1 cellular context compared by ENCODE assay signal in the genomic region with DNA sequence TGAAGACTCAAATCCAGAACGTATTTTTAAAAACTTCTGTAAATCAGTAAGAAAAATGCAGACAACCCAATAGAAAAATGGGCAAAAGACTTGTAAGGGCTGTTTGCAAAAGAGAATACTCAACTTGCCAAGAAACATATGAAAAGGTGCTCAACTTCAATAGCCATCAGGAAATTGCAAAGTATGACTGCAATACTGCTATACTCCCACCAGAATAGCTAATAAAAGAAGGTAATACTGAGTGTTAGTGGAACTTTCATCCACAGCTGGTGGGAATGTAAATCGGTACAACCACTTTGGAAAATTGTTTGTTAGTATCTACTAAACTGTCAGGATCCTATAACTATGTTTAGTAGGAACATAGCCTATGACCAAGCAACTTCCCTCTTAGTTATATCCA.
TF ChIP-seq lines count a peak whose summit lies in the region.

No MANE protein-coding gene starts in this region.

TF ChIP-seq in HEK293, 187 proteins besides CTCF, POLR2A, EP300 and RAD21 (continued from another document):
- TF ChIP-seq, protein P1, sequence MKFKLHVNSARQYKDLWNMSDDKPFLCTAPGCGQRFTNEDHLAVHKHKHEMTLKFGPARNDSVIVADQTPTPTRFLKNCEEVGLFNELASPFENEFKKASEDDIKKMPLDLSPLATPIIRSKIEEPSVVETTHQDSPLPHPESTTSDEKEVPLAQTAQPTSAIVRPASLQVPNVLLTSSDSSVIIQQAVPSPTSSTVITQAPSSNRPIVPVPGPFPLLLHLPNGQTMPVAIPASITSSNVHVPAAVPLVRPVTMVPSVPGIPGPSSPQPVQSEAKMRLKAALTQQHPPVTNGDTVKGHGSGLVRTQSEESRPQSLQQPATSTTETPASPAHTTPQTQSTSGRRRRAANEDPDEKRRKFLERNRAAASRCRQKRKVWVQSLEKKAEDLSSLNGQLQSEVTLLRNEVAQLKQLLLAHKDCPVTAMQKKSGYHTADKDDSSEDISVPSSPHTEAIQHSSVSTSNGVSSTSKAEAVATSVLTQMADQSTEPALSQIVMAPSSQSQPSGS (tag by site-specific recombination; IDR thresholded peaks at IDR 0.05; ENCODE audit: low read depth): no peak
- no peak for TF ChIP-seq ZNF530 (tag by site-specific recombination; IDR thresholded peaks at IDR 0.05; ENCODE audit: low read depth)
- TF ChIP-seq, protein P2, sequence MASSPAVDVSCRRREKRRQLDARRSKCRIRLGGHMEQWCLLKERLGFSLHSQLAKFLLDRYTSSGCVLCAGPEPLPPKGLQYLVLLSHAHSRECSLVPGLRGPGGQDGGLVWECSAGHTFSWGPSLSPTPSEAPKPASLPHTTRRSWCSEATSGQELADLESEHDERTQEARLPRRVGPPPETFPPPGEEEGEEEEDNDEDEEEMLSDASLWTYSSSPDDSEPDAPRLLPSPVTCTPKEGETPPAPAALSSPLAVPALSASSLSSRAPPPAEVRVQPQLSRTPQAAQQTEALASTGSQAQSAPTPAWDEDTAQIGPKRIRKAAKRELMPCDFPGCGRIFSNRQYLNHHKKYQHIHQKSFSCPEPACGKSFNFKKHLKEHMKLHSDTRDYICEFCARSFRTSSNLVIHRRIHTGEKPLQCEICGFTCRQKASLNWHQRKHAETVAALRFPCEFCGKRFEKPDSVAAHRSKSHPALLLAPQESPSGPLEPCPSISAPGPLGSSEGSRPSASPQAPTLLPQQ (tag by site-specific recombination; IDR thresholded peaks at IDR 0.05): no peak
- TF ChIP-seq FEZF1 (tag by site-specific recombination; IDR thresholded peaks at IDR 0.05): no peak
- TF ChIP-seq SETDB1 (IDR thresholded peaks at IDR 0.05; ENCODE audit: insufficient read length, low read length): peak; percentile 48
